9 cellular contexts compared by ENCODE assay signal in genomic region chr14:65210118-65210826, GRCh38.
DNase-seq lines count a peak whose midpoint lies in the region; ATAC-seq and TF ChIP-seq lines count a peak whose summit lies in the region.
"Had no signal": no experiment of that assay in that cellular context is flagged by ENCODE, and none has a peak within 500 bp of the region (broad histone marks: within the 10 kb centered on the region; RNA-seq: fewer than 3 reads in every experiment).

No MANE protein-coding gene starts in this region.

- H3K27me3 Mint-ChIP-seq in activated naive CD4-positive, alpha-beta T cell treated with anti-CD3 and anti-CD28 coated beads for 36 hours (ENCODE audit: low read depth), result peaks cover 3% of the 10 kb centered on the region
- no peaks in the 10 kb centered on the region for H3K27me3 Mint-ChIP-seq in effector memory CD8-positive, alpha-beta T cell

- H3K9me3 Mint-ChIP-seq in activated naive CD4-positive, alpha-beta T cell treated with anti-CD3 and anti-CD28 coated beads for 36 hours, result no peaks in the 10 kb centered on the region
- H3K9me3 Mint-ChIP-seq in effector memory CD8-positive, alpha-beta T cell, result no peaks in the 10 kb centered on the region
- H3K9me3 Mint-ChIP-seq: activated naive CD4-positive, alpha-beta T cell treated with anti-CD3 and anti-CD28 coated beads, Interleukin-2, amount 50 U/mL, for 72 hours had no signal

- peak; percentile 34 for DNase-seq in activated naive CD4-positive, alpha-beta T cell treated with anti-CD3 and anti-CD28 coated beads for 36 hours
- DNase-seq in activated naive CD4-positive, alpha-beta T cell treated with Interleukin-2 at 50 U/mL for 16 hours, result no peak
- peak; percentile 80 for DNase-seq in RPMI7951 (ENCODE audit: low read depth)
- DNase-seq in effector memory CD8-positive, alpha-beta T cell, result no peak
- peak; percentile 31 for DNase-seq in stimulated activated naive CD8-positive, alpha-beta T cell treated with anti-CD3 and anti-CD28 coated beads, Interleukin-15, Interleukin-2, amounts not matched to agents 100 U/mL and 50 U/mL, for 24 hours
- no peak for DNase-seq in omental fat pad (ENCODE audit: low spot score)

- intact Hi-C loops in activated naive CD4-positive, alpha-beta T cell treated with anti-CD3 and anti-CD28 coated beads for 36 hours (cut with micrococcal nuclease), result no loop called here

- peaks cover 56% of the 10 kb centered on the region for H3K4me1 Mint-ChIP-seq in activated naive CD4-positive, alpha-beta T cell treated with anti-CD3 and anti-CD28 coated beads for 36 hours (ENCODE audit: low read depth)
- H3K4me1 Mint-ChIP-seq in effector memory CD8-positive, alpha-beta T cell (ENCODE audit: low read depth in 2 of 2), result peaks cover 35 to 37% of the 10 kb centered on the region in 2 donors

- ATAC-seq in effector memory CD8-positive, alpha-beta T cell (replicated peaks), result peak; percentile 18
- ATAC-seq in stimulated activated naive CD8-positive, alpha-beta T cell treated with anti-CD3 and anti-CD28 coated beads, Interleukin-15, Interleukin-2, amounts not matched to agents 100 U/mL and 50 U/mL, for 24 hours, result peak; percentile 5
- ATAC-seq in omental fat pad (ENCODE audit: low FRiP score), result no peak
- ATAC-seq in HG03378 (IDR thresholded peaks at IDR 0.05; ENCODE audit: unreplicated experiment), result no peak
- ATAC-seq in GM18858 (IDR thresholded peaks at IDR 0.05; ENCODE audit: unreplicated experiment), result no peak

- CTCF ChIA-PET in activated naive CD4-positive, alpha-beta T cell treated with anti-CD3 and anti-CD28 coated beads for 36 hours (lab: Charles Lee), result no interaction called here

- H3K27ac Mint-ChIP-seq in activated naive CD4-positive, alpha-beta T cell treated with anti-CD3 and anti-CD28 coated beads for 36 hours, result peak overlapping the region; percentile 37
- peak overlapping the region in 1 of 2 donors; percentile 28 for H3K27ac Mint-ChIP-seq in effector memory CD8-positive, alpha-beta T cell

- peaks cover 2% of the 10 kb centered on the region for H3K36me3 Mint-ChIP-seq in activated naive CD4-positive, alpha-beta T cell treated with anti-CD3 and anti-CD28 coated beads for 36 hours (ENCODE audit: low read depth)
- H3K36me3 Mint-ChIP-seq in effector memory CD8-positive, alpha-beta T cell (ENCODE audit: insufficient read depth), result peaks cover 1% of the 10 kb centered on the region
- H3K36me3 Mint-ChIP-seq: activated naive CD4-positive, alpha-beta T cell treated with anti-CD3 and anti-CD28 coated beads, Interleukin-2, amount 50 U/mL, for 72 hours had no signal

- no peak for TF ChIP-seq CTCF in omental fat pad (IDR thresholded peaks at IDR 0.05)

- no peak overlapping the region for H3K4me3 Mint-ChIP-seq in activated naive CD4-positive, alpha-beta T cell treated with anti-CD3 and anti-CD28 coated beads for 36 hours
- H3K4me3 Mint-ChIP-seq in effector memory CD8-positive, alpha-beta T cell, result no peak overlapping the region

Comparison
In these comparisons a context has a peak if more than half of its experiments do, and no peak if none do; other contexts are left out.
1. DNase-seq: peak in activated naive CD4-positive, alpha-beta T cell treated with anti-CD3 and anti-CD28 coated beads for 36 hours (single experiment), RPMI7951 (single experiment) and stimulated activated naive CD8-positive, alpha-beta T cell treated with anti-CD3 and anti-CD28 coated beads, Interleukin-15, Interleukin-2, amounts not matched to agents 100 U/mL and 50 U/mL, for 24 hours (single experiment); none in activated naive CD4-positive, alpha-beta T cell treated with Interleukin-2 at 50 U/mL for 16 hours (single experiment), effector memory CD8-positive, alpha-beta T cell (0 of 3) and omental fat pad (single experiment).
2. ATAC-seq: peak in effector memory CD8-positive, alpha-beta T cell (single experiment) and stimulated activated naive CD8-positive, alpha-beta T cell treated with anti-CD3 and anti-CD28 coated beads, Interleukin-15, Interleukin-2, amounts not matched to agents 100 U/mL and 50 U/mL, for 24 hours (single experiment); none in omental fat pad (single experiment), HG03378 (single experiment) and GM18858 (single experiment).